18 cellular contexts compared by ENCODE assay signal in genomic region chr10:34801066-34801738, GRCh38. TPM values are rescaled to one million over a fixed set of nuclear protein-coding genes. Genes with fewer than 3 reads are reported as not detected.
DNase-seq lines count a peak whose midpoint lies in the region; ATAC-seq and TF ChIP-seq lines count a peak whose summit lies in the region.
"Had no signal": no experiment of that assay in that cellular context is flagged by ENCODE, and none has a peak within 500 bp of the region (broad histone marks: within the 10 kb centered on the region; RNA-seq: fewer than 3 reads in every experiment).

No MANE protein-coding gene starts in this region.

- CTCF ChIA-PET in MCF 10A (lab: Yijun Ruan, JAX), result interaction anchor here (0.5 to 1.3 kb wide), 2 partner anchors 172 to 394 kb away, joined by 3 to 6 read pairs; no protein-coding TSS in a partner anchor

- peaks cover 36% of the 10 kb centered on the region for H3K4me1 Mint-ChIP-seq in MCF 10A (ENCODE audit: insufficient read depth, unreplicated experiment)
- H3K4me1 Mint-ChIP-seq in type B pancreatic cell (ENCODE audit: unreplicated experiment), result peaks cover 40% of the 10 kb centered on the region
- H3K4me1 Mint-ChIP-seq: natural killer cell had no signal

- DNase-seq in MCF 10A (ENCODE audit: unreplicated experiment), result peak; percentile 40
- DNase-seq in breast epithelium (ENCODE audit: low spot score in 2 of 2), result no peak
- peak; percentile 44 for DNase-seq in fibroblast of mammary gland (ENCODE audit: low read depth)
- DNase-seq in mucosa of descending colon, result peak in 1 of 3 donors; percentile 25
- DNase-seq in type B pancreatic cell (ENCODE audit: extremely low spot score, unreplicated experiment), result no peak
- no peak for DNase-seq in RPMI8226
- DNase-seq in NCI-H2029 (lab: John Stamatoyannopoulos, UW), result no peak
- DNase-seq: activated CD4-positive, alpha-beta T cell treated with anti-CD3 and anti-CD28 coated beads, Interleukin-2, amount 50 U/mL, for 4 hours; activated effector memory CD4-positive, alpha-beta T cell treated with Interleukin-2 at 50 U/mL for 16 hours; CD8-positive, alpha-beta T cell; Karpas-422; natural killer cell; NCI-H146; NCI-H69 had no signal

- TF ChIP-seq CTCF in MCF 10A (IDR thresholded peaks at IDR 0.05; ENCODE audit: unreplicated experiment), result no peak
- TF ChIP-seq CTCF in breast epithelium (IDR thresholded peaks at IDR 0.05), result no peak
- TF ChIP-seq CTCF in fibroblast of mammary gland (conservative IDR thresholded peaks at IDR 0.05; ENCODE audit: control insufficient read depth, insufficient read depth, low read depth, low read length), result no peak
- TF ChIP-seq CTCF in mucosa of descending colon (IDR thresholded peaks at IDR 0.05), result no peak
- no peak for TF ChIP-seq CTCF in type B pancreatic cell (conservative IDR thresholded peaks at IDR 0.05)

- intact Hi-C loops in MCF 10A (cut with micrococcal nuclease) (no loop called here), breast epithelium (cut with DNase I; ENCODE audit: low total_unique reads) (loop anchor here (5.0 kb wide), 1 partner anchor 849 kb away; no protein-coding TSS in a partner anchor), mucosa of descending colon (cut with DNase I, micrococcal nuclease) (no loop called here)

- no peaks in the 10 kb centered on the region for H3K27me3 Mint-ChIP-seq in MCF 10A (ENCODE audit: insufficient read depth, unreplicated experiment)
- H3K27me3 Mint-ChIP-seq in type B pancreatic cell, result no peaks in the 10 kb centered on the region

- H3K27ac Mint-ChIP-seq in MCF 10A (ENCODE audit: low read depth, unreplicated experiment) (peak overlapping the region; percentile 67), type B pancreatic cell (peak overlapping the region; percentile 50)
- H3K27ac Mint-ChIP-seq: CD8-positive, alpha-beta T cell; natural killer cell had no signal

- H3K36me3 Mint-ChIP-seq in MCF 10A (ENCODE audit: insufficient read depth, unreplicated experiment) (peaks cover 17% of the 10 kb centered on the region), type B pancreatic cell (peaks cover 15% of the 10 kb centered on the region)
- H3K36me3 Mint-ChIP-seq: CD8-positive, alpha-beta T cell; natural killer cell had no signal

- H3K4me1 ChIP-seq in breast epithelium (no peaks in the 10 kb centered on the region), mucosa of descending colon (ENCODE audit: low read depth) (peaks cover 7% of the 10 kb centered on the region)

- TF ChIP-seq POLR2A in breast epithelium (IDR thresholded peaks at IDR 0.05) (no peak), GM18505 (IDR thresholded peaks at IDR 0.05; ENCODE audit: borderline replicate concordance, extremely low read depth, insufficient read depth, insufficient read length) (no peak)

- no peak overlapping the region for H3K27ac ChIP-seq in breast epithelium
- H3K27ac ChIP-seq: 22Rv1, cardiac muscle cell had no signal

- no peaks in the 10 kb centered on the region for H3K9me3 Mint-ChIP-seq in MCF 10A (ENCODE audit: unreplicated experiment)
- H3K9me3 Mint-ChIP-seq in type B pancreatic cell, result no peaks in the 10 kb centered on the region
- H3K9me3 Mint-ChIP-seq: CD8-positive, alpha-beta T cell; natural killer cell had no signal

- BruUV-seq in MCF 10A (replicated peaks; lab: Mats Ljungman, UMichigan), result no TSS peak

- POLR2A ChIA-PET in MCF 10A (lab: Yijun Ruan, JAX), result interaction anchor here (0.6 to 0.9 kb wide), 5 partner anchors 21 to 198 kb away, joined by 3 to 4 read pairs (median 3); no protein-coding TSS in a partner anchor

- H3K9me3 ChIP-seq in breast epithelium (no peaks in the 10 kb centered on the region), mucosa of descending colon (no peaks in the 10 kb centered on the region)

- H3K27me3 ChIP-seq in breast epithelium, result no peaks in the 10 kb centered on the region
- H3K27me3 ChIP-seq: cardiac muscle cell had no signal

- H3K4me3 Mint-ChIP-seq in MCF 10A (ENCODE audit: unreplicated experiment), result no peak overlapping the region
- H3K4me3 Mint-ChIP-seq in type B pancreatic cell, result peak overlapping the region; percentile 35
- H3K4me3 Mint-ChIP-seq: CD8-positive, alpha-beta T cell; natural killer cell had no signal

- H3K4me3 ChIP-seq in breast epithelium, result no peak overlapping the region
- no peak overlapping the region for H3K4me3 ChIP-seq in fibroblast of mammary gland (ENCODE audit: control insufficient read depth, low read depth, low read length)
- no peak overlapping the region for H3K4me3 ChIP-seq in mucosa of descending colon
- H3K4me3 ChIP-seq: cardiac muscle cell, smooth muscle cell had no signal

- H3K36me3 ChIP-seq in breast epithelium (no peaks in the 10 kb centered on the region), mucosa of descending colon (ENCODE audit: low read depth) (no peaks in the 10 kb centered on the region)
- H3K36me3 ChIP-seq: cardiac muscle cell had no signal

- peak; percentile 70 for ATAC-seq in mucosa of descending colon
- ATAC-seq in GM18505 (IDR thresholded peaks at IDR 0.05; ENCODE audit: unreplicated experiment), result no peak
- ATAC-seq: CD8-positive, alpha-beta T cell; natural killer cell had no signal

RNA-seq across cellular contexts. Expression of gene PARD3, which starts 13.9 kb away (rescaled TPM):
- 49.6 and 70.0 TPM in 2 replicates for total RNA-seq in MCF 10A (2022)
- total RNA-seq in breast epithelium, result 10 to 100 TPM; 48.2 to 93.7 (median 60.6) TPM
- 10 to 100 TPM; 39.5 to 87.9 (median 47.0) TPM for total RNA-seq in mucosa of descending colon
- total RNA-seq in type B pancreatic cell (ENCODE audit: low replicate concordance), result 52.3 and 54.1 TPM in 2 replicates

Comparison
In these comparisons a context has a peak if more than half of its experiments do, and no peak if none do; other contexts are left out.
1. DNase-seq: peak in MCF 10A (single experiment) and fibroblast of mammary gland (single experiment); none in breast epithelium (0 of 2), type B pancreatic cell (single experiment), RPMI8226 (single experiment) and NCI-H2029 (single experiment).